28 cellular contexts compared by ENCODE assay signal in genomic region chr6:30135757-30136156, GRCh38. TPM values are rescaled to one million over a fixed set of nuclear protein-coding genes. Genes with fewer than 3 reads are reported as not detected.
A peak's percentile ranks its signal among the peaks of the same experiment; 100 is the strongest.
DNase-seq lines count a peak whose midpoint lies in the region; ATAC-seq and TF ChIP-seq lines count a peak whose summit lies in the region.
"Had no signal": no experiment of that assay in that cellular context is flagged by ENCODE, and none has a peak within 500 bp of the region (broad histone marks: within the 10 kb centered on the region; RNA-seq: fewer than 3 reads in every experiment).

Gene TRIM40, plus strand, starts transcription at chr6:30136140. Its CDS starts 897 bp downstream, at chr6:30137037.

- peaks cover 9 to 30% (median 20%) of the 10 kb centered on the region in 10 experiments; a peak in 19 of 20 replicates for H3K4me1 ChIP-seq in BLaER1 treated with 17β-estradiol and CSF1 and Interleukin-3, amounts not matched to agents 10 nM and 100 nM
- peaks cover 1% of the 10 kb centered on the region for H3K4me1 ChIP-seq in colonic mucosa
- peaks cover 16% of the 10 kb centered on the region in 2 donors for H3K4me1 ChIP-seq in mucosa of rectum (ENCODE audit: control insufficient read depth in 2 of 2, insufficient read depth in 2 of 2, low read length in 2 of 2)
- H3K4me1 ChIP-seq in esophagus squamous epithelium = peaks cover 0 to 3% (median 2%) of the 10 kb centered on the region in 3 donors

- TF ChIP-seq CTCF in colonic mucosa (IDR thresholded peaks at IDR 0.05) (no peak), esophagus squamous epithelium (IDR thresholded peaks at IDR 0.05) (no peak)

- H4K20me1 ChIP-seq in BLaER1 treated with 17β-estradiol and CSF1 and Interleukin-3, amounts not matched to agents 10 nM and 100 nM = no peaks in the 10 kb centered on the region

- H3K9me3 ChIP-seq in BLaER1 treated with 17β-estradiol and CSF1 and Interleukin-3, amounts not matched to agents 10 nM and 100 nM (replicated peaks in 1 of 11) = no peaks in the 10 kb centered on the region
- H3K9me3 ChIP-seq in colonic mucosa (no peaks in the 10 kb centered on the region), mucosa of rectum (ENCODE audit: control insufficient read depth in 2 of 2, low read length in 2 of 2) (no peaks in the 10 kb centered on the region), esophagus squamous epithelium (no peaks in the 10 kb centered on the region)
- H3K9me3 ChIP-seq: HAP-1 had no signal

- H3K36me3 ChIP-seq in BLaER1 treated with 17β-estradiol and CSF1 and Interleukin-3, amounts not matched to agents 10 nM and 100 nM = no peaks in the 10 kb centered on the region
- H3K36me3 ChIP-seq in colonic mucosa (no peaks in the 10 kb centered on the region), mucosa of rectum (ENCODE audit: control insufficient read depth in 2 of 2, insufficient read depth in 2 of 2, low read length in 2 of 2) (no peaks in the 10 kb centered on the region), esophagus squamous epithelium (no peaks in the 10 kb centered on the region)
- H3K36me3 ChIP-seq: HAP-1 had no signal

- H3K4me2 ChIP-seq in BLaER1 treated with 17β-estradiol and CSF1 and Interleukin-3, amounts not matched to agents 10 nM and 100 nM = peak within 1 kb of the TSS; percentile 25 to 84 (median 69); a peak in 20 of 22 replicates
- H3K4me2 ChIP-seq: GM23338 had no signal

- intact Hi-C loops in colonic mucosa (cut with DNase I) = loop anchor here (5.0 kb wide), 1 partner anchor 37 kb away; no protein-coding TSS in a partner anchor
- intact Hi-C loops in esophagus squamous epithelium (cut with DNase I) = no loop called here

- no peak within 1 kb of the TSS for H3K27ac ChIP-seq in BLaER1 treated with 17β-estradiol and CSF1 and Interleukin-3, amounts not matched to agents 10 nM and 100 nM
- H3K27ac ChIP-seq in colonic mucosa (peak within 1 kb of the TSS; percentile 41), mucosa of rectum (ENCODE audit: low read depth in 2 of 2, low read length in 2 of 2) (peak within 1 kb of the TSS; percentile 54 to 63), esophagus squamous epithelium (no peak within 1 kb of the TSS)
- H3K27ac ChIP-seq: HL-60 had no signal

- DNase-seq in LoVo (ENCODE audit: low spot score) (peak; percentile 70), colonic mucosa (peak; percentile 86), esophagus squamous epithelium (lab: John Stamatoyannopoulos, UW) (no peak), RKO (ENCODE audit: low spot score) (no peak)
- DNase-seq in activated effector memory CD4-positive, alpha-beta T cell treated with Interleukin-2 at 50 U/mL for 16 hours = no peak
- DNase-seq: CD4-positive, CD25-positive, alpha-beta regulatory T cell; COR-L47; DMS 273 treated with DMSO at 0.1 percent for 48 hours; DMS79 treated with DMSO at 0.1 percent for 48 hours; IMR-90; Kasumi-1; NCI-H1092 treated with DMSO at 0.1 percent for 48 hours; NCI-H1436 treated with DMSO at 0.1 percent for 48 hours; NCI-H1930; NCI-H2227 treated with DMSO at 0.1 percent for 48 hours; NCI-H510A treated with DMSO at 0.1 percent for 48 hours; NCI-H774; Right ventricle myocardium superior had no signal

- no peak within 1 kb of the TSS for H3K4me3 ChIP-seq in BLaER1 treated with 17β-estradiol and CSF1 and Interleukin-3, amounts not matched to agents 10 nM and 100 nM
- H3K4me3 ChIP-seq in colonic mucosa = peak within 1 kb of the TSS; percentile 16
- peak within 1 kb of the TSS; percentile 13 to 23 for H3K4me3 ChIP-seq in mucosa of rectum (ENCODE audit: low read length in 2 of 2)
- no peak within 1 kb of the TSS for H3K4me3 ChIP-seq in esophagus squamous epithelium
- H3K4me3 ChIP-seq: GM23338, HAP-1 had no signal

- no peaks in the 10 kb centered on the region for H3K27me3 ChIP-seq in BLaER1 treated with 17β-estradiol and CSF1 and Interleukin-3, amounts not matched to agents 10 nM and 100 nM
- H3K27me3 ChIP-seq in colonic mucosa (no peaks in the 10 kb centered on the region), mucosa of rectum (ENCODE audit: control insufficient read depth in 2 of 2, insufficient read depth in 2 of 2, low read length in 2 of 2) (peaks cover 0 to 5% of the 10 kb centered on the region in 2 donors), esophagus squamous epithelium (peaks cover 0 to 83% (median under 1%) of the 10 kb centered on the region in 4 donors)

- WGBS in esophagus squamous epithelium, 2 donors = 47 to 56% methylated on average over 4 of the region's 4 CpGs

- H3K9ac ChIP-seq in BLaER1 treated with 17β-estradiol and CSF1 and Interleukin-3, amounts not matched to agents 10 nM and 100 nM = peak within 1 kb of the TSS in 1 of 11 experiments; percentile 17; a peak in 1 of 22 replicates
- H3K9ac ChIP-seq in colonic mucosa (ENCODE audit: low read depth in 2 of 2, low read length in 2 of 2) = peak within 1 kb of the TSS in 1 of 2 donors; percentile 5
- H3K9ac ChIP-seq in mucosa of rectum (ENCODE audit: low read depth in 1 of 2, low read length in 2 of 2) = peak within 1 kb of the TSS in 1 of 2 donors; percentile 59

- ATAC-seq in GM19463 (IDR thresholded peaks at IDR 0.05; ENCODE audit: unreplicated experiment) = no peak
- ATAC-seq: GM23338 had no signal

- no peak for TF ChIP-seq POLR2A in esophagus squamous epithelium (IDR thresholded peaks at IDR 0.05)

RNA-seq across cellular contexts. Expression of gene TRIM40, which starts in this region (rescaled TPM):
- total RNA-seq in colonic mucosa (10 to 100 TPM; 10.7 to 17.0 TPM), esophagus squamous epithelium (not detected)
- total RNA-seq: A172, GM23338, HT1080, IMR-90, OCI-LY7, Right ventricle myocardium superior, RPMI7951 had no signal

Comparison
In these comparisons a context has a peak if more than half of its experiments do, and no peak if none do; other contexts are left out.
1. RNA of gene TRIM40 (total RNA-seq): 10.7 to 17.0 TPM in colonic mucosa; not detected in esophagus squamous epithelium; every median in the first group is over 10 times any median in the second.
2. H3K27ac ChIP-seq: peak in colonic mucosa (single experiment) and mucosa of rectum (2 of 2); none in BLaER1 treated with 17β-estradiol and CSF1 and Interleukin-3, amounts not matched to agents 10 nM and 100 nM (0 of 11) and esophagus squamous epithelium (0 of 4).
3. H3K4me3 ChIP-seq: peak in colonic mucosa (single experiment) and mucosa of rectum (2 of 2); none in BLaER1 treated with 17β-estradiol and CSF1 and Interleukin-3, amounts not matched to agents 10 nM and 100 nM (0 of 10) and esophagus squamous epithelium (0 of 4).
4. DNase-seq: peak in LoVo (single experiment) and colonic mucosa (single experiment); none in activated effector memory CD4-positive, alpha-beta T cell treated with Interleukin-2 at 50 U/mL for 16 hours (single experiment), esophagus squamous epithelium (single experiment) and RKO (single experiment).